In genomic region chr2:76870011-76870410, GRCh38 we compare ENCODE assay signal across 21 cellular contexts.
DNase-seq lines count a peak whose midpoint lies in the region; ATAC-seq and TF ChIP-seq lines count a peak whose summit lies in the region.
"Had no signal": no experiment of that assay in that cellular context is flagged by ENCODE, and none has a peak within 500 bp of the region (broad histone marks: within the 10 kb centered on the region; RNA-seq: fewer than 3 reads in every experiment).

No MANE protein-coding gene starts in this region.

- no peaks in the 10 kb centered on the region for H3K27me3 Mint-ChIP-seq in GM23338 (ENCODE audit: insufficient read depth, low read depth, poor library complexity)
- H3K27me3 Mint-ChIP-seq in mesothelial cell of epicardium (ENCODE audit: low read depth), result no peaks in the 10 kb centered on the region
- H3K27me3 Mint-ChIP-seq: activated naive CD8-positive, alpha-beta T cell; activated T-helper 17 cell treated with anti-CD3 and anti-CD28 coated beads, Interleukin-2, amount 50 U/mL, for 72 hours; B cell had no signal

- ATAC-seq in GM23338 (no peak; the same call in 2 of the 3 replicates), HG03039 (IDR thresholded peaks at IDR 0.05; ENCODE audit: unreplicated experiment) (no peak)
- ATAC-seq: activated T-helper 17 cell treated with anti-CD3 and anti-CD28 coated beads, Interleukin-2, amount 50 U/mL, for 72 hours; psoas muscle had no signal

- no peaks in the 10 kb centered on the region for H3K4me1 ChIP-seq in GM23338 (ENCODE audit: insufficient read depth)
- H3K4me1 ChIP-seq: Caco-2, colonic mucosa, psoas muscle, upper lobe of left lung had no signal

- H3K27me3 ChIP-seq in GM23338 (ENCODE audit: insufficient read depth) (no peaks in the 10 kb centered on the region), dorsolateral prefrontal cortex (no peaks in the 10 kb centered on the region)
- H3K27me3 ChIP-seq: colonic mucosa, upper lobe of left lung had no signal

- H3K4me3 ChIP-seq in GM23338 (no peak overlapping the region), cardiac fibroblast (replicated peaks in 1 of 2; ENCODE audit: low read depth in 2 of 2, low read length in 2 of 2) (no peak overlapping the region), dorsolateral prefrontal cortex (no peak overlapping the region)
- H3K4me3 ChIP-seq: colonic mucosa, psoas muscle, upper lobe of left lung had no signal

- intact Hi-C loops in dorsolateral prefrontal cortex (cut with DNase I), result no loop called here

- no peak overlapping the region for H3K4me3 Mint-ChIP-seq in GM23338
- no peak overlapping the region for H3K4me3 Mint-ChIP-seq in mesothelial cell of epicardium
- H3K4me3 Mint-ChIP-seq: activated naive CD8-positive, alpha-beta T cell; activated T-helper 17 cell treated with anti-CD3 and anti-CD28 coated beads, Interleukin-2, amount 50 U/mL, for 72 hours; B cell; HFFc6 had no signal

- no peaks in the 10 kb centered on the region; the same call in 2 of the 3 replicates for H3K4me1 Mint-ChIP-seq in GM23338
- peaks cover 17% of the 10 kb centered on the region for H3K4me1 Mint-ChIP-seq in mesothelial cell of epicardium
- H3K4me1 Mint-ChIP-seq: activated T-helper 17 cell treated with anti-CD3 and anti-CD28 coated beads, Interleukin-2, amount 50 U/mL, for 72 hours; B cell had no signal

- no peaks in the 10 kb centered on the region for H3K9me2 ChIP-seq in GM23338 (ENCODE audit: insufficient read depth)

- no peaks in the 10 kb centered on the region for H3K9me3 Mint-ChIP-seq in GM23338
- no peaks in the 10 kb centered on the region for H3K9me3 Mint-ChIP-seq in mesothelial cell of epicardium

- H3K27ac ChIP-seq in GM23338 (ENCODE audit: low read depth), result no peak overlapping the region
- H3K27ac ChIP-seq in dorsolateral prefrontal cortex, result no peak overlapping the region
- H3K27ac ChIP-seq: colonic mucosa, psoas muscle, upper lobe of left lung had no signal

- H3K36me3 Mint-ChIP-seq in GM23338 (ENCODE audit: low read depth) (no peaks in the 10 kb centered on the region), mesothelial cell of epicardium (no peaks in the 10 kb centered on the region)
- H3K36me3 Mint-ChIP-seq: activated naive CD8-positive, alpha-beta T cell had no signal

- H3K36me3 ChIP-seq in GM23338 (ENCODE audit: insufficient read depth), result no peaks in the 10 kb centered on the region
- H3K36me3 ChIP-seq: colonic mucosa, upper lobe of left lung had no signal

- H3K27ac Mint-ChIP-seq in GM23338 (no peak overlapping the region), mesothelial cell of epicardium (peak overlapping the region; percentile 3)
- H3K27ac Mint-ChIP-seq: activated naive CD8-positive, alpha-beta T cell; activated T-helper 17 cell treated with anti-CD3 and anti-CD28 coated beads, Interleukin-2, amount 50 U/mL, for 72 hours; B cell; HFFc6 had no signal

- H2AFZ ChIP-seq in GM23338, result no peak overlapping the region

- H4K20me1 ChIP-seq in GM23338 (replicated peaks; ENCODE audit: insufficient read depth), result no peaks in the 10 kb centered on the region

- no peak overlapping the region for H3K4me2 ChIP-seq in GM23338

- DNase-seq in GM23338 (ENCODE audit: low spot score), result peak; percentile 47
- peak; percentile 27 for DNase-seq in NCI-H748 (lab: John Stamatoyannopoulos, UW; ENCODE audit: unreplicated experiment)
- DNase-seq in cardiac fibroblast (ENCODE audit: low read depth in 2 of 2), result peak; percentile 24 to 38
- DNase-seq in mesothelial cell of epicardium (ENCODE audit: low spot score in 2 of 2, unreplicated experiment in 2 of 2), result no peak
- DNase-seq in dorsolateral prefrontal cortex, result no peak
- no peak for DNase-seq in retina
- DNase-seq: activated CD4-positive, alpha-beta T cell treated with anti-CD3 and anti-CD28 coated beads for 4 hours; Caco-2; colonic mucosa; HFFc6; KBM-7; MV-4-11; NCI-H2029; OCI-M1; psoas muscle; Right ventricle myocardium superior; upper lobe of left lung had no signal

- TF ChIP-seq CTCF in GM23338 (conservative IDR thresholded peaks at IDR 0.05; ENCODE audit: low read depth in 2 of 2) (peak; percentile 9 to 34; a peak in 2 of 4 replicates), cardiac fibroblast (IDR thresholded peaks at IDR 0.05; ENCODE audit: low read depth, low read length) (no peak), mesothelial cell of epicardium (IDR thresholded peaks at IDR 0.05; ENCODE audit: unreplicated experiment) (no peak), dorsolateral prefrontal cortex (IDR thresholded peaks at IDR 0.05 in 54 of 56, conservative IDR thresholded peaks at IDR 0.05 in 2 of 56; ENCODE audit: low read depth in 1 of 56, partially characterized antibody in 56 of 56) (no peak)

- H3K79me2 ChIP-seq in GM23338 (replicated peaks; ENCODE audit: insufficient read depth), result no peaks in the 10 kb centered on the region

- H3F3A ChIP-seq in GM23338 (replicated peaks; ENCODE audit: low read depth), result no peaks in the 10 kb centered on the region

TF ChIP-seq in GM23338, 12 proteins besides CTCF, POLR2A, EP300 and RAD21 (continues in another document):
- TF ChIP-seq ZNF462 (CRISPR knock-in tag; IDR thresholded peaks at IDR 0.05) (no peak), EZH2 (IDR thresholded peaks at IDR 0.05; ENCODE audit: low read depth, unreplicated experiment) (no peak), EZH2phosphoT487 (IDR thresholded peaks at IDR 0.05; ENCODE audit: unreplicated experiment) (no peak), ZNF114 (CRISPR knock-in tag; IDR thresholded peaks at IDR 0.05) (no peak)

Comparison
In these comparisons a context has a peak if more than half of its experiments do, and no peak if none do; other contexts are left out.
1. DNase-seq: peak in GM23338 (single experiment), NCI-H748 (single experiment) and cardiac fibroblast (2 of 2); none in mesothelial cell of epicardium (0 of 2), dorsolateral prefrontal cortex (0 of 10) and retina (single experiment).
2. CTCF ChIP-seq: peak in GM23338 (2 of 2); none in cardiac fibroblast (single experiment), mesothelial cell of epicardium (single experiment) and dorsolateral prefrontal cortex (0 of 56).